34 cellular contexts compared by ENCODE assay signal in the genomic region with DNA sequence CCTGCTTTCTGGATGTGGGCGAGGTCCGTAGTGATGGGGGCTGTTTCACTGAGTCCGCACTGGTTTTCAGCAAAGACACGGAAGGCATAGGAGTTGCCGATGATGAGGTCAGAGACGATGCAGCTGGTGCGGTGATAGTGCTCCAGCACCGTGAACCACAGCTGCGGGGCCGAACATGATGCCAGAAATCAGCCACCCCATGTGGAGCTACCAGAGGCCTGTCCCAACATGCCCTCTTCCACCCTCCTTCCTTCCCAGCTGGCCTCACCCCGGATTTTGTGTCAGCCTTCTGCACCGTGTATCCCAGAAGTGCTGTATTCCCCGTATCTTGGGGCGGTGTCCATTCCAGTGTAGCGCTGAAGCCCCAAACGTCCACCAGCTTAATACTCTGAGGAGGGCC.
A peak's percentile ranks its signal among the peaks of the same experiment; 100 is the strongest.
DNase-seq lines count a peak whose midpoint lies in the region; ATAC-seq and TF ChIP-seq lines count a peak whose summit lies in the region.
"Had no signal": no experiment of that assay in that cellular context is flagged by ENCODE, and none has a peak within 500 bp of the region (broad histone marks: within the 10 kb centered on the region; RNA-seq: fewer than 3 reads in every experiment).

No MANE protein-coding gene starts in this region.

- peak overlapping the region; percentile 37 for H3K27ac Mint-ChIP-seq in stimulated activated naive B cell treated with anti-CD40 and anti-IgM and Interleukin-4, amounts not matched to agents 10 μg/mL and 1 μg/mL and 100 μg/mL, for 72 hours
- H3K27ac Mint-ChIP-seq: activated naive CD8-positive, alpha-beta T cell treated with anti-CD3 and anti-CD28 coated beads, Interleukin-2, amount 50 U/mL, for 24 hours; activated T-cell treated with anti-CD3 and anti-CD28 coated beads, Interleukin-2, amount 50 U/mL, for 72 hours; HFFc6; natural killer cell treated with Interleukin-12 subunit alpha and Interleukin-12 subunit beta and Interleukin-15 and Interleukin-18, amount 100 ng/mL, for 72 hours; stimulated activated effector memory CD8-positive, alpha-beta T cell treated with anti-CD3 and anti-CD28 coated beads, Interleukin-12 subunit alpha, Interleukin-12 subunit beta, amount 100 ng/mL, for 72 hours had no signal

- peaks cover 0 to 2% of the 10 kb centered on the region in 2 donors for H3K36me3 Mint-ChIP-seq in stimulated activated naive B cell treated with anti-CD40 and anti-IgM and Interleukin-4, amounts not matched to agents 10 μg/mL and 1 μg/mL and 100 μg/mL, for 72 hours
- H3K36me3 Mint-ChIP-seq: natural killer cell treated with Interleukin-12 subunit alpha and Interleukin-12 subunit beta and Interleukin-15 and Interleukin-18, amount 100 ng/mL, for 72 hours; stimulated activated effector memory CD8-positive, alpha-beta T cell treated with anti-CD3 and anti-CD28 coated beads, Interleukin-12 subunit alpha, Interleukin-12 subunit beta, amount 100 ng/mL, for 72 hours had no signal

- no peaks in the 10 kb centered on the region for H3K9me3 Mint-ChIP-seq in stimulated activated naive B cell treated with anti-CD40 and anti-IgM and Interleukin-4, amounts not matched to agents 10 μg/mL and 1 μg/mL and 100 μg/mL, for 72 hours
- H3K9me3 Mint-ChIP-seq: activated naive CD8-positive, alpha-beta T cell treated with anti-CD3 and anti-CD28 coated beads, Interleukin-2, amount 50 U/mL, for 24 hours; activated T-cell treated with anti-CD3 and anti-CD28 coated beads, Interleukin-2, amount 50 U/mL, for 72 hours; HFFc6; natural killer cell treated with Interleukin-12 subunit alpha and Interleukin-12 subunit beta and Interleukin-15 and Interleukin-18, amount 100 ng/mL, for 72 hours; stimulated activated effector memory CD8-positive, alpha-beta T cell treated with anti-CD3 and anti-CD28 coated beads, Interleukin-12 subunit alpha, Interleukin-12 subunit beta, amount 100 ng/mL, for 72 hours had no signal

- no peak for ATAC-seq in stimulated activated naive B cell treated with anti-CD40 and anti-IgM and Interleukin-4, amounts not matched to agents 10 μg/mL and 1 μg/mL and 100 μg/mL, for 72 hours (replicated peaks)
- ATAC-seq: activated naive CD8-positive, alpha-beta T cell treated with anti-CD3 and anti-CD28 coated beads, Interleukin-2, amount 50 U/mL, for 24 hours; activated T-cell treated with anti-CD3 and anti-CD28 coated beads, Interleukin-2, amount 50 U/mL, for 72 hours; gastrocnemius medialis; lower lobe of right lung; mucosa of descending colon; PC-3; psoas muscle; stimulated activated effector memory CD8-positive, alpha-beta T cell treated with anti-CD3 and anti-CD28 coated beads, Interleukin-12 subunit alpha, Interleukin-12 subunit beta, amount 100 ng/mL, for 72 hours had no signal

- H3K4me3 Mint-ChIP-seq in stimulated activated naive B cell treated with anti-CD40 and anti-IgM and Interleukin-4, amounts not matched to agents 10 μg/mL and 1 μg/mL and 100 μg/mL, for 72 hours, result no peak overlapping the region
- H3K4me3 Mint-ChIP-seq: activated naive CD8-positive, alpha-beta T cell treated with anti-CD3 and anti-CD28 coated beads, Interleukin-2, amount 50 U/mL, for 24 hours; activated T-cell treated with anti-CD3 and anti-CD28 coated beads, Interleukin-2, amount 50 U/mL, for 72 hours; HFFc6; natural killer cell treated with Interleukin-12 subunit alpha and Interleukin-12 subunit beta and Interleukin-15 and Interleukin-18, amount 100 ng/mL, for 72 hours; stimulated activated effector memory CD8-positive, alpha-beta T cell treated with anti-CD3 and anti-CD28 coated beads, Interleukin-12 subunit alpha, Interleukin-12 subunit beta, amount 100 ng/mL, for 72 hours had no signal

- no peak overlapping the region for H3K4me3 ChIP-seq in epithelial cell of esophagus (ENCODE audit: low read length)
- H3K4me3 ChIP-seq: gastrocnemius medialis, lower lobe of right lung, MG63, mucosa of descending colon, psoas muscle, sigmoid colon, upper lobe of left lung had no signal

- no peak for TF ChIP-seq CTCF in epithelial cell of esophagus (IDR thresholded peaks at IDR 0.05; ENCODE audit: insufficient read depth, low read depth, low read length, missing control alignments)

- DNase-seq in NCI-H345 (lab: John Stamatoyannopoulos, UW), result peak; percentile 45
- no peak for DNase-seq in NCI-H345 treated with DMSO at 0.1 percent for 48 hours (lab: John Stamatoyannopoulos, UW; ENCODE audit: unreplicated experiment)
- peak; percentile 56 for DNase-seq in NCI-H69 (lab: John Stamatoyannopoulos, UW)
- DNase-seq in epithelial cell of esophagus (ENCODE audit: low read depth), result peak; percentile 74
- no peak for DNase-seq in stimulated activated naive B cell treated with anti-CD40 and anti-IgM and Interleukin-4, amounts not matched to agents 10 μg/mL and 1 μg/mL and 100 μg/mL, for 72 hours
- DNase-seq in NCI-H2081 (lab: John Stamatoyannopoulos, UW), result no peak
- DNase-seq in UCSD-AML1 (lab: John Stamatoyannopoulos, UW; ENCODE audit: unreplicated experiment), result no peak
- DNase-seq in NCI-H146 (lab: John Stamatoyannopoulos, UW), result no peak
- DNase-seq: 8988T; activated CD4-positive, alpha-beta T cell treated with anti-CD3 and anti-CD28 coated beads, Interleukin-2, amount 50 U/mL, for 48 hours; activated CD4-positive, CD25-positive, alpha-beta regulatory T cell treated with anti-CD3 and anti-CD28 coated beads, Interleukin-2, amount 50 U/mL, for 72 hours; activated naive CD4-positive, alpha-beta T cell; activated naive CD8-positive, alpha-beta T cell treated with anti-CD3 and anti-CD28 coated beads, Interleukin-2, amount 50 U/mL, for 24 hours; activated T-cell treated with anti-CD3 and anti-CD28 coated beads, Interleukin-2, amount 50 U/mL, for 72 hours; C1 segment of cervical spinal cord; cerebellar nuclear complex; COR-L47; gastrocnemius medialis; GOT3; HFFc6; KG1; lower lobe of right lung; MG63; mucosa of descending colon; NCI-H1105 treated with DMSO at 0.1 percent for 48 hours; NCI-H2081 treated with DMSO at 0.1 percent for 48 hours; NCI-H510A treated with DMSO at 0.1 percent for 48 hours; PC-3; psoas muscle; sigmoid colon; SK-N-SH had no signal

- peaks cover 20 to 21% of the 10 kb centered on the region in 2 donors for H3K27me3 Mint-ChIP-seq in stimulated activated naive B cell treated with anti-CD40 and anti-IgM and Interleukin-4, amounts not matched to agents 10 μg/mL and 1 μg/mL and 100 μg/mL, for 72 hours

- H3K4me1 Mint-ChIP-seq in stimulated activated naive B cell treated with anti-CD40 and anti-IgM and Interleukin-4, amounts not matched to agents 10 μg/mL and 1 μg/mL and 100 μg/mL, for 72 hours, result peaks cover 23 to 36% of the 10 kb centered on the region in 2 donors

Comparison
In these comparisons a context has a peak if more than half of its experiments do, and no peak if none do; other contexts are left out.
1. DNase-seq: peak in NCI-H345 (single experiment), NCI-H69 (single experiment) and epithelial cell of esophagus (single experiment); none in NCI-H345 treated with DMSO at 0.1 percent for 48 hours (single experiment), stimulated activated naive B cell treated with anti-CD40 and anti-IgM and Interleukin-4, amounts not matched to agents 10 μg/mL and 1 μg/mL and 100 μg/mL, for 72 hours (single experiment), NCI-H2081 (0 of 2), UCSD-AML1 (single experiment) and NCI-H146 (single experiment).